Comparison of ENCODE assay signal across 11 cellular contexts in the genomic region with DNA sequence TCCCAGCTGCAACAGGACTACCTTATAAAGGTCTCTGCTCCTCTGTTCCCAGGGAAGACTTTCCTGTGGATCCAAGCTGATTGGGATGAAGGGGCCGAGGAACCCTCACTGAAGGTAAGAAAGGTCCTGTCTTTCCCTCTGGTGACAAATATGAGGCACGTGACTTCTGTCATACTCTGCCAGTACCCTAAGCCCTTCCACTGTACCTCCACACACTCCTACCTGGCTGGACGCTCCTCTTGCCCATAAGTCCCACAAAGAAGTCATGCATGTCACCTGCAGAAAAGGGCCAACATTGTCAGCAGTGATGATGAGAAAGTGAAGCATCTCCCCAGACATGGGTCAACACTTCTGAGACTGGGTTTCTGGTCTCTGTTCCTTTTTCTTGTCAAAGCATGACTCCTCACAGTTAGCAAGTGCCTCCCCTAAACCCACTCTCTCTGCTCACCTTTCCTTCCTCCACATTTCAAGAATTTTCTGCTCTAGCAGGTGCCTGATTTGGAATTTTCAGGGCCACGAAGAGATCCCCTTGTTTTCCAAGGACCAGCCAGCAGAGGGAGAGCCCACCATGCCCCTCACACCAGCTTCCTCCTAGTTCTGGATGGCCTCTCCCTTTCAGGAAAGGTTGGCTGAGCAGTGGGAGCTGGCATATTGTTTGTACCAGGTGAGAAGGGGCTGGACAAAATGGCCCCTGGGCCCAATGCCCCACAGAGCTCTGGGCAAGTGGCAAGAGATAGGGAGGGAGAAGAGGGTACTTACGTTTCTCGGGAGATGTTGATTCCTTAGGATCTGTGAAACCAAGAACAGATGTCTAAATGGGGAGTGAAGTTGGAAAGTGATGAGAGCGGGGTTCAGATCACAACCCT. TPM values are rescaled to one million over a fixed set of nuclear protein-coding genes. Genes with fewer than 3 reads are reported as not detected.
DNase-seq lines count a peak whose midpoint lies in the region; ATAC-seq and TF ChIP-seq lines count a peak whose summit lies in the region.
"Had no signal": no experiment of that assay in that cellular context is flagged by ENCODE, and none has a peak within 500 bp of the region (broad histone marks: within the 10 kb centered on the region; RNA-seq: fewer than 3 reads in every experiment).

No MANE protein-coding gene starts in this region.

- H3K4me3 Mint-ChIP-seq in neural progenitor cell = no peak overlapping the region

- H3K27me3 Mint-ChIP-seq in neural progenitor cell (ENCODE audit: insufficient read depth, low read depth) = peaks cover 21% of the 10 kb centered on the region

- no peaks in the 10 kb centered on the region for H3K9me3 ChIP-seq in neural progenitor cell (ENCODE audit: low read depth)
- H3K9me3 ChIP-seq: A549, gastroesophageal sphincter had no signal

- peaks cover 5% of the 10 kb centered on the region for H3K4me1 Mint-ChIP-seq in neural progenitor cell

- H3K4me3 ChIP-seq in neural progenitor cell = no peak overlapping the region
- H3K4me3 ChIP-seq: A549, cardiac muscle cell, gastroesophageal sphincter had no signal

- no peak overlapping the region for H3K4me2 ChIP-seq in neural progenitor cell
- H3K4me2 ChIP-seq: A549 had no signal

- no peak overlapping the region for H2AFZ ChIP-seq in neural progenitor cell (replicated peaks)

- peaks cover 7% of the 10 kb centered on the region for H3K4me1 ChIP-seq in neural progenitor cell
- H3K4me1 ChIP-seq: gastroesophageal sphincter had no signal

- no peaks in the 10 kb centered on the region for H3F3A ChIP-seq in neural progenitor cell (ENCODE audit: low read depth)

- no peak overlapping the region for H3K9ac ChIP-seq in neural progenitor cell

- no peaks in the 10 kb centered on the region for H3K9me3 Mint-ChIP-seq in neural progenitor cell

- peak; percentile 37 for TF ChIP-seq CTCF in neural progenitor cell (IDR thresholded peaks at IDR 0.05)

- DNase-seq in NCI-H82 (lab: John Stamatoyannopoulos, UW) (peak; percentile 27), NCI-H82 treated with DMSO at 0.1 percent for 48 hours (lab: John Stamatoyannopoulos, UW; ENCODE audit: unreplicated experiment) (no peak), neural progenitor cell (ENCODE audit: low spot score) (peak; percentile 29), iPS-NIHi11 (ENCODE audit: low spot score) (no peak), DMS79 treated with DMSO at 0.1 percent for 48 hours (lab: John Stamatoyannopoulos, UW) (no peak)
- DNase-seq in activated CD8-positive, alpha-beta memory T cell treated with anti-CD3 and anti-CD28 coated beads, Interleukin-2, amount 50 U/mL, for 48 hours = no peak

- no peak overlapping the region for H3K27ac ChIP-seq in neural progenitor cell
- H3K27ac ChIP-seq: A549, cardiac muscle cell, gastroesophageal sphincter had no signal

- H3K79me2 ChIP-seq in neural progenitor cell (ENCODE audit: low read depth) = no peaks in the 10 kb centered on the region

- H3K27ac Mint-ChIP-seq in neural progenitor cell = no peak overlapping the region

- H3K36me3 ChIP-seq in neural progenitor cell = no peaks in the 10 kb centered on the region
- H3K36me3 ChIP-seq: cardiac muscle cell, gastroesophageal sphincter had no signal

- no peaks in the 10 kb centered on the region for H4K20me1 ChIP-seq in neural progenitor cell (ENCODE audit: low read depth)

- no peaks in the 10 kb centered on the region for H3K36me3 Mint-ChIP-seq in neural progenitor cell

- no peaks in the 10 kb centered on the region for H3K27me3 ChIP-seq in neural progenitor cell
- H3K27me3 ChIP-seq: cardiac muscle cell had no signal

- ATAC-seq in GM21526 (IDR thresholded peaks at IDR 0.05; ENCODE audit: low FRiP score, unreplicated experiment) (peak; percentile 61), HG03342 (IDR thresholded peaks at IDR 0.05; ENCODE audit: unreplicated experiment) (peak; percentile 66)
- ATAC-seq: A549, gastroesophageal sphincter had no signal

RNA-seq across cellular contexts. Expression of a gene that starts 3.5 kb away (rescaled TPM):
- total RNA-seq in neural progenitor cell (ENCODE audit: low replicate concordance) = 6.0 and 13.8 TPM in 2 replicates
- total RNA-seq: gastroesophageal sphincter had no signal

RNA-seq across cellular contexts. Expression of a gene that starts 6.5 kb away (rescaled TPM):
- total RNA-seq in neural progenitor cell (ENCODE audit: low replicate concordance) = 21.1 and 29.7 TPM in 2 replicates

RNA-seq across cellular contexts. Expression of a gene that starts 37.1 kb away (rescaled TPM):
- 0.19 TPM in 1 of 2 replicates, not detected in the other for total RNA-seq in neural progenitor cell (ENCODE audit: low replicate concordance)
- total RNA-seq: cardiac muscle cell had no signal

RNA-seq across cellular contexts. Expression of a gene that starts 55.4 kb away (rescaled TPM):
- 1.2 and 2.3 TPM in 2 replicates for total RNA-seq in neural progenitor cell (ENCODE audit: low replicate concordance)

Comparison
In these comparisons a context has a peak if more than half of its experiments do, and no peak if none do; other contexts are left out.
1. DNase-seq: peak in NCI-H82 (single experiment) and neural progenitor cell (single experiment); none in NCI-H82 treated with DMSO at 0.1 percent for 48 hours (single experiment), iPS-NIHi11 (single experiment), activated CD8-positive, alpha-beta memory T cell treated with anti-CD3 and anti-CD28 coated beads, Interleukin-2, amount 50 U/mL, for 48 hours (single experiment) and DMS79 treated with DMSO at 0.1 percent for 48 hours (single experiment).